ENCODE assay signal across 8 cellular contexts in the genomic region with DNA sequence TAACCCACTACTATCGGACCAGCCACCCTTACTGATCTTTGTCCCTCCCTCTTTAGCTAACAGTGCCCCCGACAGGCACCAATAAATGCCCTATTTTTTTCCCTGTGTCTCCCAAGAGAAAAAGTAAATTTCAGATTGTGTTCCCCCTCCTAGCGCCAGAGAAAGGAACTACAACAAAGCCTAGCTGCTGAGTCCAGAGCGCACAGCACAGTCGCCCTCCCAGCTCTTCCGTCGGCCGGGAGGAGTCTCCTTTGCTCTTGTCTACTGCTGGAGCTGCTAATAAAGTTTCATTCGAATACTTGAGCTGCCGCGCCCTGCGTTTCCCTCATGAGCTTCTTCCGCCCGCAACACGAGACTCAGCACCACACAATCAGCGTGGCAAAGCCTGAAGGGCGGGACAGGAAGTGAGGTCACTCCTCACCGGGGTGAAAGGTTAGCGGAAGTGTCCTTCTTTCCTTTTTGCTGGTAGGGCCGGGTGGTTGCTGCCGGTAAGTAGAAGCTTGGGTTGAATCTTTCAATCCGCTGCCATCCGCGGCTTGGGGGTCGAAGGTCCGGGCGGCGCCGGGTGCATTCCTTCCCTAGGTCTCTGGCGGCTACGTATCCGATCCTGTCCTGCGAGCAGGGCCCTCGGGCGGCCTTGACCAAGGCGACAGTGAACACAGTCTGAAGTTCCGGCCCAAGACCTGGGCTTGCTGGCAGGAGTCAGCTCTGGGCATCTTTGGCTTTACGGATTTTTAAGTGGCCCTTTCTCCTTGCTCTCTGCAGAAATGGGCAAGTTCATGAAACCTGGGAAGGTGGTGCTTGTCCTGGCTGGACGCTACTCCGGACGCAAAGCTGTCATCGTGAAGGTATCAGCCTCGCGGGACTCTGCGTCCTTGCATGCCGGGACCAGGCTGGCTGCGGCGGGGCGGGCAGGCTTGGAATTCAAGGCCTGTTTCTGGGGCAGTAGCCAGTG. TPM values are rescaled to one million over a fixed set of nuclear protein-coding genes. Genes with fewer than 3 reads are reported as not detected.
DNase-seq lines count a peak whose midpoint lies in the region; ATAC-seq and TF ChIP-seq lines count a peak whose summit lies in the region.

A gene (plus strand): TSS at position 436 of the 955 bp plus-strand sequence. CDS start 332 bp downstream, at position 768.

- dilution Hi-C loops in IMR-90 (cut with HindIII; ENCODE audit: low sequenced_read_pairs, unreplicated experiment) = no loop called here

- H3K4me1 ChIP-seq in IMR-90 (ENCODE audit: control insufficient read depth, insufficient read depth, low read length) = peaks cover 6% of the 10 kb centered on the region

- H2BK120ac ChIP-seq in IMR-90 (ENCODE audit: low read depth, low read length) = peak within 1 kb of the TSS; percentile 48; the same call in 1 of the 2 replicates

- no peaks in the 10 kb centered on the region for H3K27me3 ChIP-seq in IMR-90 (ENCODE audit: control insufficient read depth, insufficient read depth, low read length)

- TF ChIP-seq POLR2A in IMR-90 (IDR thresholded peaks at IDR 0.05; ENCODE audit: low read depth, low read length) = peak; percentile 97

- peak within 1 kb of the TSS; percentile 79 for H2AK9ac ChIP-seq in IMR-90 (replicated peaks; ENCODE audit: low read depth, low read length, poor library complexity)

- H3K4ac ChIP-seq in IMR-90 (ENCODE audit: low read depth, low read length) = peak within 1 kb of the TSS; percentile 94

- POLR2A ChIA-PET in IMR-90 (lab: Charles Lee; ENCODE audit: unreplicated experiment) = interaction anchor here (0.6 to 1.6 kb wide), 9 partner anchors 8 to 362 kb away, joined by 3 to 6 read pairs (median 5); a partner anchor contains a TSS

- no peaks in the 10 kb centered on the region for H3K9me3 ChIP-seq in IMR-90 (ENCODE audit: control insufficient read depth, insufficient read depth, low read length)

- peak within 1 kb of the TSS; percentile 88 for H3K56ac ChIP-seq in IMR-90 (ENCODE audit: extremely low read depth, insufficient read depth, low read length)

- H4K20me1 ChIP-seq in IMR-90 (ENCODE audit: insufficient read depth, low read length) = peaks cover 30% of the 10 kb centered on the region; the same call in 1 of the 2 replicates

- 0 out of 2 replicates have a peak, but pooled peaks cover 3% of the 10 kb centered on the region for H3K9me1 ChIP-seq in IMR-90 (ENCODE audit: insufficient read depth, low read length)

- peak; percentile 99 for DNase-seq in DMS 273 treated with DMSO at 0.1 percent for 48 hours (lab: John Stamatoyannopoulos, UW)
- peak; percentile 100 for DNase-seq in IMR-90
- DNase-seq in OCI-M1 (lab: John Stamatoyannopoulos, UW) = peak; percentile 100
- DNase-seq in activated T-cell treated with anti-CD3 and anti-CD28 coated beads for 4 hours = peak; percentile 98
- peak; percentile 100 for DNase-seq in epithelial cell of prostate (ENCODE audit: low read depth, low spot score)
- DNase-seq in mucosa of gallbladder (ENCODE audit: low spot score) = peak; percentile 99
- peak; percentile 98 for DNase-seq in stimulated activated CD8-positive, alpha-beta memory T cell treated with anti-CD3 and anti-CD28 coated beads, Interleukin-4, amount 100 ng/mL, for 48 hours

- peak; percentile 88 for TF ChIP-seq CTCF in IMR-90 (conservative IDR thresholded peaks at IDR 0.05; ENCODE audit: low read depth, low read length)

- intact Hi-C loops in IMR-90 (cut with micrococcal nuclease) = loop anchor here (1.0 to 10.0 kb wide), 2 partner anchors 155 to 317 kb away; no protein-coding TSS in a partner anchor

- H3K36me3 ChIP-seq in IMR-90 (ENCODE audit: control insufficient read depth, insufficient read depth, low read length) = peaks cover 24% of the 10 kb centered on the region

- H2BK5ac ChIP-seq in IMR-90 (ENCODE audit: low read depth, low read length, poor library complexity, severe bottlenecking) = peak within 1 kb of the TSS; percentile 92

- H3K9ac ChIP-seq in IMR-90 (ENCODE audit: low read depth, low read length) = peak within 1 kb of the TSS; percentile 91

- TSS peak; percentile 74 for BruUV-seq in IMR-90 (replicated peaks; lab: Mats Ljungman, UMichigan)

- TF ChIP-seq RAD21 in IMR-90 (IDR thresholded peaks at IDR 0.05; ENCODE audit: low read length) = peak; percentile 67

- in situ Hi-C loops in IMR-90 (cut with MboI; ENCODE audit: low sequenced_read_pairs) = loop anchor here (25.0 kb wide), 1 partner anchor 364 kb away; no protein-coding TSS in a partner anchor

- 0% methylated on average over 22 of the region's 49 CpGs; no CpG with 5 or more reads in 1 of the 2 experiments for WGBS in IMR-90 (ENCODE audit: extremely low coverage in 2 of 2, insufficient read length in 1 of 2), 2 experiments

- peak within 1 kb of the TSS; percentile 93 for H3K14ac ChIP-seq in IMR-90 (replicated peaks; ENCODE audit: low read depth, low read length)

- H2AK5ac ChIP-seq in IMR-90 (ENCODE audit: low read depth, low read length) = peak within 1 kb of the TSS; percentile 96

- CTCF ChIA-PET in IMR-90 (lab: Yijun Ruan, JAX) = interaction anchor here (0.6 to 1.9 kb wide), 9 partner anchors 11 to 320 kb away, joined by 3 to 9 read pairs (median 3); a partner anchor contains a TSS

- peak within 1 kb of the TSS; percentile 68 to 91 for H4K8ac ChIP-seq in IMR-90 (ENCODE audit: low read depth in 2 of 2, low read length in 2 of 2)

- H3K27ac ChIP-seq in IMR-90 (ENCODE audit: insufficient read depth, low read length) = peak within 1 kb of the TSS; percentile 86
- peak within 1 kb of the TSS; percentile 91 for H3K27ac ChIP-seq in epithelial cell of prostate

- H2AFZ ChIP-seq in IMR-90 (replicated peaks; ENCODE audit: low read length, poor library complexity) = peak within 1 kb of the TSS; percentile 87

- peak within 1 kb of the TSS; percentile 77 for H4K5ac ChIP-seq in IMR-90 (ENCODE audit: low read depth, low read length)

- peak within 1 kb of the TSS; percentile 73 for H4K91ac ChIP-seq in IMR-90 (ENCODE audit: insufficient read depth, low read depth, low read length)

- H2BK15ac ChIP-seq in IMR-90 (ENCODE audit: low read depth, low read length) = no peak within 1 kb of the TSS; the same call in 2 of the 3 replicates

- ATAC-seq in GM21526 (IDR thresholded peaks at IDR 0.05; ENCODE audit: low FRiP score, unreplicated experiment) (peak; percentile 81), IMR-90 (ENCODE audit: low read depth) (peak; percentile 95)

- H3K23ac ChIP-seq in IMR-90 (ENCODE audit: low read depth, low read length) = peak within 1 kb of the TSS; percentile 83

- H3K4me3 ChIP-seq in IMR-90 (ENCODE audit: insufficient read depth, low read depth, low read length) = peak within 1 kb of the TSS; percentile 64

- peak within 1 kb of the TSS; percentile 5 for H3K18ac ChIP-seq in IMR-90 (ENCODE audit: low read depth, low read length)

- H2BK20ac ChIP-seq in IMR-90 (ENCODE audit: low read depth, low read length) = no peak within 1 kb of the TSS

- H3K79me1 ChIP-seq in IMR-90 (ENCODE audit: low read depth in 1 of 2, low read length in 2 of 2) = peaks cover 12 to 45% of the 10 kb centered on the region in 2 experiments; a peak in 3 of 4 replicates

- H3K4me2 ChIP-seq in IMR-90 (ENCODE audit: low read depth, low read length) = peak within 1 kb of the TSS; percentile 98

TF ChIP-seq in IMR-90, 13 proteins besides CTCF, POLR2A, EP300 and RAD21:
- TF ChIP-seq MAZ (IDR thresholded peaks at IDR 0.05; ENCODE audit: borderline replicate concordance, low read depth, low read length) = peak; percentile 86
- TF ChIP-seq RFX5 (IDR thresholded peaks at IDR 0.05; ENCODE audit: low read depth, low read length) = no peak
- peak; percentile 26; the same call in 1 of the 2 replicates for TF ChIP-seq NFE2L2 (IDR thresholded peaks at IDR 0.05; ENCODE audit: low read depth, low read length)
- peak; percentile 97 for TF ChIP-seq BHLHE40 (IDR thresholded peaks at IDR 0.05; ENCODE audit: low read depth, low read length)
- peak; percentile 88; the same call in 1 of the 2 replicates for TF ChIP-seq CHD1 (IDR thresholded peaks at IDR 0.05; ENCODE audit: low read depth, low read length)
- no peak for TF ChIP-seq RCOR1 (IDR thresholded peaks at IDR 0.05; ENCODE audit: insufficient replicate concordance, low read length)
- peak; percentile 72 for TF ChIP-seq FOS (IDR thresholded peaks at IDR 0.05; ENCODE audit: low read depth, low read length)
- TF ChIP-seq, protein P1, sequence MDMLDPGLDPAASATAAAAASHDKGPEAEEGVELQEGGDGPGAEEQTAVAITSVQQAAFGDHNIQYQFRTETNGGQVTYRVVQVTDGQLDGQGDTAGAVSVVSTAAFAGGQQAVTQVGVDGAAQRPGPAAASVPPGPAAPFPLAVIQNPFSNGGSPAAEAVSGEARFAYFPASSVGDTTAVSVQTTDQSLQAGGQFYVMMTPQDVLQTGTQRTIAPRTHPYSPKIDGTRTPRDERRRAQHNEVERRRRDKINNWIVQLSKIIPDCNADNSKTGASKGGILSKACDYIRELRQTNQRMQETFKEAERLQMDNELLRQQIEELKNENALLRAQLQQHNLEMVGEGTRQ (IDR thresholded peaks at IDR 0.05; ENCODE audit: low read depth, low read length) = peak; percentile 76
- TF ChIP-seq SMC3 (IDR thresholded peaks at IDR 0.05; ENCODE audit: low read depth, low read length) = peak; percentile 72
- TF ChIP-seq, protein P2, sequence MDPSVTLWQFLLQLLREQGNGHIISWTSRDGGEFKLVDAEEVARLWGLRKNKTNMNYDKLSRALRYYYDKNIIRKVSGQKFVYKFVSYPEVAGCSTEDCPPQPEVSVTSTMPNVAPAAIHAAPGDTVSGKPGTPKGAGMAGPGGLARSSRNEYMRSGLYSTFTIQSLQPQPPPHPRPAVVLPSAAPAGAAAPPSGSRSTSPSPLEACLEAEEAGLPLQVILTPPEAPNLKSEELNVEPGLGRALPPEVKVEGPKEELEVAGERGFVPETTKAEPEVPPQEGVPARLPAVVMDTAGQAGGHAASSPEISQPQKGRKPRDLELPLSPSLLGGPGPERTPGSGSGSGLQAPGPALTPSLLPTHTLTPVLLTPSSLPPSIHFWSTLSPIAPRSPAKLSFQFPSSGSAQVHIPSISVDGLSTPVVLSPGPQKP (IDR thresholded peaks at IDR 0.05; ENCODE audit: borderline replicate concordance, low read depth, low read length) = peak; percentile 70; the same call in 1 of the 2 replicates
- no peak for TF ChIP-seq CEBPB (IDR thresholded peaks at IDR 0.05; ENCODE audit: low read depth, low read length)
- peak; percentile 96 for TF ChIP-seq MXI1 (IDR thresholded peaks at IDR 0.05; ENCODE audit: borderline replicate concordance, low read depth, low read length)
- peak; percentile 43; the same call in 1 of the 2 replicates for TF ChIP-seq MAFK (IDR thresholded peaks at IDR 0.05; ENCODE audit: low read depth, low read length)
TF ChIP-seq in IMR-90: peak in this region for 10.

RNA-seq across cellular contexts. Expression of the gene that starts here (rescaled TPM):
- total RNA-seq in IMR-90 (2012; rRNA removed) = 1,595 and 1,663 TPM in 2 replicates
- polyA plus RNA-seq in IMR-90 (2012; rRNA removed) = 2,806 and 4,622 TPM in 2 replicates
- polyA plus RNA-seq in IMR-90 (2012; cell fraction: cytosol; rRNA removed) = 1,884 and 2,403 TPM in 2 replicates
- polyA plus RNA-seq in IMR-90 (2012; cell fraction: nucleus; rRNA removed; ENCODE audit: low replicate concordance) = 413 and 1,434 TPM in 2 replicates
- total RNA-seq in mucosa of gallbladder = 611 TPM

Comparison
In these comparisons a context has a peak if more than half of its experiments do, and no peak if none do; other contexts are left out.
1. Peak in every context shown above with its lines: DNase-seq, ATAC-seq, H3K4me3 ChIP-seq and H3K27ac ChIP-seq.